Comparison of ENCODE assay signal across 17 cellular contexts in genomic region chr19:50362656-50363424, GRCh38. TPM values are rescaled to one million over a fixed set of nuclear protein-coding genes. Genes with fewer than 3 reads are reported as not detected.
A peak's percentile ranks its signal among the peaks of the same experiment; 100 is the strongest.
DNase-seq lines count a peak whose midpoint lies in the region; ATAC-seq lines count a peak whose summit lies in the region.
"Had no signal": no experiment of that assay in that cellular context is flagged by ENCODE, and none has a peak within 500 bp of the region (broad histone marks: within the 10 kb centered on the region; RNA-seq: fewer than 3 reads in every experiment).

No MANE protein-coding gene starts in this region.

- peak; percentile 57 to 74 for ATAC-seq in activated T-cell treated with anti-CD3 and anti-CD28 coated beads, Interleukin-2, amount 50 U/mL, for 72 hours (replicated peaks in 1 of 2)
- ATAC-seq in memory B cell (ENCODE audit: low read depth) = no peak
- no peak for ATAC-seq in HG03571 (IDR thresholded peaks at IDR 0.05; ENCODE audit: unreplicated experiment)
- ATAC-seq: gastrocnemius medialis, GM12878 had no signal

- DNase-seq in stimulated activated CD4-positive, alpha-beta T cell treated with anti-CD3 and anti-CD28 coated beads, Interleukin-15, amount 100 ng/mL, for 24 hours = peak; percentile 68
- DNase-seq in stimulated activated CD4-positive, alpha-beta T cell treated with anti-CD3 and anti-CD28 coated beads, Interleukin-4, amount 100 ng/mL, for 1 hour = no peak
- peak; percentile 66 to 70 for DNase-seq in activated T-cell treated with anti-CD3 and anti-CD28 coated beads, Interleukin-2, amount 50 U/mL, for 72 hours
- DNase-seq in memory B cell (ENCODE audit: low spot score in 2 of 2) (no peak), NCI-H748 treated with DMSO at 0.1 percent for 48 hours (lab: John Stamatoyannopoulos, UW) (no peak), C1 segment of cervical spinal cord (lab: John Stamatoyannopoulos, UW) (no peak), NCI-H510A (lab: John Stamatoyannopoulos, UW) (no peak)
- DNase-seq: gastrocnemius medialis, MG63, NCI-H2171, SIG-M5, transverse colon had no signal

- peak overlapping the region; percentile 85 for H3K27ac Mint-ChIP-seq in activated T-cell treated with anti-CD3 and anti-CD28 coated beads, Interleukin-2, amount 50 U/mL, for 72 hours
- H3K27ac Mint-ChIP-seq in memory B cell = no peak overlapping the region

- no peaks in the 10 kb centered on the region for H3K27me3 Mint-ChIP-seq in activated T-cell treated with anti-CD3 and anti-CD28 coated beads, Interleukin-2, amount 50 U/mL, for 72 hours (ENCODE audit: low read depth)
- H3K27me3 Mint-ChIP-seq in memory B cell = no peaks in the 10 kb centered on the region

- H3K4me3 Mint-ChIP-seq in activated T-cell treated with anti-CD3 and anti-CD28 coated beads, Interleukin-2, amount 50 U/mL, for 72 hours = peak overlapping the region; percentile 80 to 90
- H3K4me3 Mint-ChIP-seq in memory B cell = peak overlapping the region; percentile 50

- H3K9me3 Mint-ChIP-seq in activated T-cell treated with anti-CD3 and anti-CD28 coated beads, Interleukin-2, amount 50 U/mL, for 72 hours = peaks cover 4 to 6% of the 10 kb centered on the region in 2 donors
- peaks cover 2% of the 10 kb centered on the region for H3K9me3 Mint-ChIP-seq in memory B cell

- peaks cover 90% of the 10 kb centered on the region for H3K4me1 Mint-ChIP-seq in activated T-cell treated with anti-CD3 and anti-CD28 coated beads, Interleukin-2, amount 50 U/mL, for 72 hours (ENCODE audit: low read depth)
- H3K4me1 Mint-ChIP-seq in memory B cell = peaks cover 42% of the 10 kb centered on the region

- H3K36me3 Mint-ChIP-seq in activated T-cell treated with anti-CD3 and anti-CD28 coated beads, Interleukin-2, amount 50 U/mL, for 72 hours (ENCODE audit: insufficient read depth in 2 of 2) = peaks cover 25 to 29% of the 10 kb centered on the region in 2 donors
- no peaks in the 10 kb centered on the region for H3K36me3 Mint-ChIP-seq in memory B cell

RNA-seq across cellular contexts. Expression of gene NAPSA, which starts 2.6 kb away (rescaled TPM):
- 10 to 100 TPM; 43.2 to 53.3 TPM for total RNA-seq in activated T-cell treated with anti-CD3 and anti-CD28 coated beads, Interleukin-2, amount 50 U/mL, for 72 hours
- total RNA-seq: skeletal muscle tissue had no signal

RNA-seq across cellular contexts. Expression of gene NR1H2, which starts 13.4 kb away (rescaled TPM):
- total RNA-seq in activated T-cell treated with anti-CD3 and anti-CD28 coated beads, Interleukin-2, amount 50 U/mL, for 72 hours = 10 to 100 TPM; 68.2 to 80.1 TPM

RNA-seq across cellular contexts. Expression of gene POLD1, which starts 21.3 kb away (rescaled TPM):
- 100 to 1,000 TPM; 133 to 162 TPM for total RNA-seq in activated T-cell treated with anti-CD3 and anti-CD28 coated beads, Interleukin-2, amount 50 U/mL, for 72 hours

RNA-seq across cellular contexts. Expression of gene KCNC3, which starts 33.7 kb away (rescaled TPM):
- 1 to 10 TPM; 5.2 to 8.3 TPM for total RNA-seq in activated T-cell treated with anti-CD3 and anti-CD28 coated beads, Interleukin-2, amount 50 U/mL, for 72 hours
- total RNA-seq: osteoblast had no signal

RNA-seq across cellular contexts. Expression of gene SPIB, which starts 55.9 kb away (rescaled TPM):
- 1 to 10 TPM; 1.6 to 2.1 TPM for total RNA-seq in activated T-cell treated with anti-CD3 and anti-CD28 coated beads, Interleukin-2, amount 50 U/mL, for 72 hours
- total RNA-seq: mesenteric fat pad had no signal

Comparison
In these comparisons a context has a peak if more than half of its experiments do, and no peak if none do; other contexts are left out.
1. DNase-seq: peak in stimulated activated CD4-positive, alpha-beta T cell treated with anti-CD3 and anti-CD28 coated beads, Interleukin-15, amount 100 ng/mL, for 24 hours (single experiment) and activated T-cell treated with anti-CD3 and anti-CD28 coated beads, Interleukin-2, amount 50 U/mL, for 72 hours (2 of 2); none in stimulated activated CD4-positive, alpha-beta T cell treated with anti-CD3 and anti-CD28 coated beads, Interleukin-4, amount 100 ng/mL, for 1 hour (single experiment), memory B cell (0 of 2), NCI-H748 treated with DMSO at 0.1 percent for 48 hours (single experiment), C1 segment of cervical spinal cord (0 of 14) and NCI-H510A (single experiment).
2. ATAC-seq: peak in activated T-cell treated with anti-CD3 and anti-CD28 coated beads, Interleukin-2, amount 50 U/mL, for 72 hours (2 of 2); none in memory B cell (single experiment) and HG03571 (single experiment).